8 cellular contexts compared by ENCODE assay signal in genomic region chr10:33330543-33331019, GRCh38. TPM values are rescaled to one million over a fixed set of nuclear protein-coding genes. Genes with fewer than 3 reads are reported as not detected.
DNase-seq lines count a peak whose midpoint lies in the region; ATAC-seq, FAIRE-seq and TF ChIP-seq lines count a peak whose summit lies in the region.

No MANE protein-coding gene starts in this region.

- peaks cover 0 to 14% of the 10 kb centered on the region in 2 experiments; a peak in 2 of 5 replicates for H3K27me3 ChIP-seq in HepG2 (ENCODE audit: control insufficient read depth in 1 of 2, insufficient read depth in 2 of 2, low read length in 2 of 2)

- H3K9ac ChIP-seq in HepG2 (ENCODE audit: insufficient read depth, low read depth, low read length) = peak overlapping the region; percentile 35; the same call in 1 of the 2 replicates

- POLR2A ChIA-PET in HepG2 (lab: Yijun Ruan, JAX) = no interaction called here

- no TSS peak for BruUV-seq in HepG2 (replicated peaks; lab: Mats Ljungman, UMichigan)

- DNase-seq in EH (ENCODE audit: low read depth) = peak; percentile 88
- DNase-seq in NCI-H510A treated with DMSO at 0.1 percent for 48 hours (lab: John Stamatoyannopoulos, UW) = peak; percentile 73
- peak; percentile 88 for DNase-seq in activated CD4-positive, alpha-beta T cell treated with anti-CD3 and anti-CD28 coated beads for 48 hours
- peak; percentile 83 for DNase-seq in coronary artery (ENCODE audit: low spot score)
- peak; percentile 73 for DNase-seq in HepG2 (ENCODE audit: low spot score)
- peak; percentile 79 to 85 for DNase-seq in stimulated activated CD4-positive, alpha-beta T cell treated with anti-CD3 and anti-CD28 coated beads, Interleukin-2, amount 100 ng/mL, for 48 hours

- intact Hi-C loops in HepG2 (cut with micrococcal nuclease; ENCODE audit: unreplicated experiment) = loop anchor here (1.0 to 10.0 kb wide), 4 partner anchors 135 to 1308 kb away; no protein-coding TSS in a partner anchor

- peaks cover 2% of the 10 kb centered on the region for H3K79me2 ChIP-seq in HepG2 (ENCODE audit: insufficient read depth, low read length)

- no peak for TF ChIP-seq EP300 in HepG2 (IDR thresholded peaks at IDR 0.05; ENCODE audit: low read depth in 2 of 2, low read length in 2 of 2)
- TF ChIP-seq EP300 in HepG2 (CRISPR knock-in tag; IDR thresholded peaks at IDR 0.05; ENCODE audit: borderline replicate concordance) = no peak

- no peaks in the 10 kb centered on the region for H4K20me1 ChIP-seq in HepG2 (ENCODE audit: insufficient read depth, low read length)

- TF ChIP-seq RAD21 in HepG2 (CRISPR knock-in tag; IDR thresholded peaks at IDR 0.05) = peak; percentile 74

- H3K36me3 ChIP-seq in HepG2 (replicated peaks in 1 of 2; ENCODE audit: control insufficient read depth in 1 of 2, insufficient read depth in 2 of 2, low read length in 2 of 2) = peaks cover 0 to 1% of the 10 kb centered on the region in 2 experiments; a peak in 2 of 5 replicates

- in situ Hi-C loops in HepG2 (cut with HindIII; ENCODE audit: extremely low pct_ligation_motif_present, low pct_unique_long_range_greater_than_20kb) = loop anchor here (10.0 to 25.0 kb wide), 3 partner anchors 794 to 1307 kb away; no protein-coding TSS in a partner anchor

- peak overlapping the region; percentile 96 for H3K4me2 ChIP-seq in HepG2 (ENCODE audit: low read depth, low read length)

- WGBS in HepG2 (ENCODE audit: low lambda C conversion rate) = 2% methylated on average over 11 of the region's 11 CpGs

- H2AFZ ChIP-seq in HepG2 (ENCODE audit: low read length) = no peak overlapping the region

- H3K9me3 ChIP-seq in HepG2 (ENCODE audit: low read length) = no peaks in the 10 kb centered on the region

- CTCF ChIA-PET in HepG2 (lab: Yijun Ruan, JAX; ENCODE audit: low intra/inter-chr PET ratio, low total read pairs) = interaction anchor here (1.8 kb wide), 1 partner anchor 137 kb away, joined by 9 read pairs; no protein-coding TSS in a partner anchor

- H3K4me1 ChIP-seq in HepG2 (ENCODE audit: insufficient read depth, low read length) = peaks cover 74% of the 10 kb centered on the region

- ATAC-seq in HG02759 (IDR thresholded peaks at IDR 0.05; ENCODE audit: unreplicated experiment) = peak; percentile 44
- ATAC-seq in HepG2 = peak; percentile 35
- no peak for ATAC-seq in HG03565 (IDR thresholded peaks at IDR 0.05; ENCODE audit: unreplicated experiment)

- no peak for TF ChIP-seq POLR2A in HepG2 (IDR thresholded peaks at IDR 0.05; ENCODE audit: insufficient read depth in 1 of 2, low read depth in 2 of 2, low read length in 2 of 2)

- H3K4me3 ChIP-seq in coronary artery = peak overlapping the region; percentile 77
- peak overlapping the region; percentile 24 to 34 (median 26); a peak in 4 of 6 replicates for H3K4me3 ChIP-seq in HepG2 (replicated peaks in 1 of 3; ENCODE audit: insufficient read depth in 1 of 3, low read depth in 2 of 3, low read length in 3 of 3)

- FAIRE-seq in HepG2 (lab: Jason Lieb, UNC) = peak; percentile 61

- TF ChIP-seq CTCF in coronary artery (IDR thresholded peaks at IDR 0.05) (peak; percentile 84), HepG2 (CRISPR knock-in tag; IDR thresholded peaks at IDR 0.05) (peak; percentile 89)

- H3K27ac ChIP-seq in coronary artery (peak overlapping the region; percentile 22 to 93), HepG2 (ENCODE audit: extremely low read length, insufficient read depth, low read length) (no peak overlapping the region)

TF ChIP-seq in HepG2, 621 proteins besides CTCF, POLR2A, EP300 and RAD21 (continues in another document):
- TF ChIP-seq ATRX (CRISPR knock-in tag; IDR thresholded peaks at IDR 0.05; ENCODE audit: borderline replicate concordance) = no peak
- TF ChIP-seq ERF (CRISPR knock-in tag; IDR thresholded peaks at IDR 0.05) = peak; percentile 18; the same call in 1 of the 2 replicates
- TF ChIP-seq SALL1 (CRISPR knock-in tag; IDR thresholded peaks at IDR 0.05) = peak; percentile 52; the same call in 1 of the 2 replicates
- no peak for TF ChIP-seq RARA (CRISPR knock-in tag; IDR thresholded peaks at IDR 0.05)
- TF ChIP-seq PRMT3 (CRISPR knock-in tag; IDR thresholded peaks at IDR 0.05; ENCODE audit: borderline replicate concordance, low read depth) = no peak
- TF ChIP-seq ARID5B (CRISPR knock-in tag; IDR thresholded peaks at IDR 0.05) = 0 out of 2 replicates have a peak, but pooled peaks have one; percentile 14
- TF ChIP-seq PLRG1 (conservative IDR thresholded peaks at IDR 0.05) = no peak
- 0 out of 2 replicates have a peak, but pooled peaks have one; percentile 31 for TF ChIP-seq THRA (CRISPR knock-in tag; IDR thresholded peaks at IDR 0.05; ENCODE audit: borderline replicate concordance)
- peak; percentile 36 for TF ChIP-seq ASH2L (IDR thresholded peaks at IDR 0.05; ENCODE audit: insufficient read length, low read depth, low read length)
- no peak for TF ChIP-seq CREB1 (IDR thresholded peaks at IDR 0.05)
- TF ChIP-seq CREB1 (CRISPR knock-in tag; IDR thresholded peaks at IDR 0.05) = 0 out of 2 replicates have a peak, but pooled peaks have one; percentile 8
- TF ChIP-seq GLI4 (CRISPR knock-in tag; IDR thresholded peaks at IDR 0.05; ENCODE audit: borderline replicate concordance) = no peak
- TF ChIP-seq ZNF674 (CRISPR knock-in tag; IDR thresholded peaks at IDR 0.05; ENCODE audit: low read depth) = no peak
- TF ChIP-seq SOX13 (IDR thresholded peaks at IDR 0.05) = no peak
- TF ChIP-seq SOX13 (CRISPR knock-in tag; conservative IDR thresholded peaks at IDR 0.05 in 1 of 2, IDR thresholded peaks at IDR 0.05 in 1 of 2) = 0 out of 4 replicates have a peak, but pooled peaks of 1 of the 2 experiments have one; percentile 7
- peak; percentile 51 for TF ChIP-seq FOXA3 (CRISPR knock-in tag; IDR thresholded peaks at IDR 0.05)

RNA-seq across cellular contexts. Expression of gene NRP1, which starts 3.9 kb away (rescaled TPM):
- 3.7 and 5.8 TPM in 2 replicates for total RNA-seq in HepG2 (2016; rRNA removed; fragmentation: Illumina TruSeq; extraction: Trizol)
- 0.40 and 0.62 TPM in 2 replicates for total RNA-seq in HepG2 (2016; cell fraction: cytosol; rRNA removed; fragmentation: Illumina TruSeq; extraction: Trizol; ENCODE audit: low read depth)
- total RNA-seq in HepG2 (2016; cell fraction: insoluble cytoplasmic fraction; rRNA removed; fragmentation: Illumina TruSeq; extraction: Trizol) = 2.3 and 7.2 TPM in 2 replicates
- 1.4 and 1.5 TPM in 2 replicates for total RNA-seq in HepG2 (2016; cell fraction: membrane; rRNA removed; fragmentation: Illumina TruSeq; extraction: Trizol)
- total RNA-seq in HepG2 (2016; cell fraction: nucleus; rRNA removed; fragmentation: Illumina TruSeq; extraction: Trizol) = 8.7 and 10.3 TPM in 2 replicates
- polyA plus RNA-seq in HepG2 (2011; rRNA removed) = 5.3 and 5.8 TPM in 2 replicates
- 3.6 and 4.6 TPM in 2 replicates for polyA plus RNA-seq in HepG2 (2011; cell fraction: cytosol; rRNA removed)
- 7.4 and 8.5 TPM in 2 replicates for polyA plus RNA-seq in HepG2 (2011; cell fraction: nucleus; rRNA removed)
- 7.2 and 14.9 TPM in 2 replicates for polyA plus RNA-seq in HepG2 (2012)
- 0.29 and 0.38 TPM in 2 replicates for polyA plus RNA-seq in HepG2 (2016; cell fraction: cytosol; fragmentation: Illumina TruSeq; extraction: Trizol; ENCODE audit: low read depth)
- polyA plus RNA-seq in HepG2 (2016; cell fraction: insoluble cytoplasmic fraction; fragmentation: Illumina TruSeq; extraction: Trizol; ENCODE audit: low read depth) = 2.2 and 2.4 TPM in 2 replicates
- polyA plus RNA-seq in HepG2 (2016; cell fraction: membrane; fragmentation: Illumina TruSeq; extraction: Trizol; ENCODE audit: low read depth) = 0.31 and 0.57 TPM in 2 replicates
- polyA plus RNA-seq in HepG2 (2016; cell fraction: nucleus; fragmentation: Illumina TruSeq; extraction: Trizol; ENCODE audit: insufficient read depth, low read depth) = 6.3 and 7.6 TPM in 2 replicates
- 10.2 and 16.5 TPM in 2 replicates for polyA minus RNA-seq in HepG2 (2011; rRNA and poly(A)+ RNA removed; ENCODE audit: low replicate concordance)
- 12.9 and 14.9 TPM in 2 replicates for polyA minus RNA-seq in HepG2 (2011; cell fraction: cytosol; rRNA and poly(A)+ RNA removed)
- polyA minus RNA-seq in HepG2 (2011; cell fraction: nucleus; rRNA and poly(A)+ RNA removed) = 20.0 and 24.4 TPM in 2 replicates
